In the genomic region with DNA sequence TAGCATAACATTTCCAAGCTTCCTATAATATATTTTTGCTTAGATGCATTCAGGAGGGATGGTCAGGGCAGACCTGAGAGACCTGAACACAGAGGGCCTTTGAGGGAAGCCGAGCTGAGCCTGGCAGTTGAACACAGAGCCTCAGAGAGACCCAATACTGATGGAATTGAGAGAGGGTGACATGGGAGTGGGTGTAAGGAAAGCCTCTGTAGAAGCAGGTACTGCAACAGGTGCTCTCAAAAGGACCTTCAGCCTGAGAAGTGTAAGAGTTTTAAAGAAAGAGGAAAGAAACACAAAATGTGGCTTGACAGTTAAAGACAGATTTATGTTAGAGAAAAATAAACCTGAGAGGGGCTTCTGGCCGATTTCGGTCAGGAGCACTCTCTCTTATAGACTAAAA, we compare ENCODE assay signal across 28 cellular contexts.
"Had no signal": no experiment of that assay in that cellular context is flagged by ENCODE, and none has a peak within 500 bp of the region (broad histone marks: within the 10 kb centered on the region; RNA-seq: fewer than 3 reads in every experiment).

No MANE protein-coding gene starts in this region.

- ATAC-seq: naive thymus-derived CD4-positive, alpha-beta T cell; natural killer cell; psoas muscle; right cardiac atrium; right lobe of liver; stimulated activated effector memory CD8-positive, alpha-beta T cell treated with anti-CD3 and anti-CD28 coated beads, Interleukin-12 subunit alpha, Interleukin-12 subunit beta, amount 100 ng/mL, for 72 hours; stimulated activated naive CD8-positive, alpha-beta T cell treated with anti-CD3 and anti-CD28 coated beads, Interleukin-15, amount 100 ng/mL, for 72 hours; stimulated activated naive CD8-positive, alpha-beta T cell treated with anti-CD3 and anti-CD28 coated beads, Interleukin-15, Interleukin-2, amounts not matched to agents 100 U/mL and 50 U/mL, for 24 hours; upper lobe of right lung had no signal

- H3K36me3 ChIP-seq: neutrophil, ovary, right lobe of liver, sigmoid colon, thoracic aorta, thyroid gland, tibial nerve, upper lobe of right lung, uterus had no signal

- H3K27me3 ChIP-seq: ovary, right lobe of liver, sigmoid colon, thyroid gland, upper lobe of right lung, uterus had no signal

- H3K4me3 Mint-ChIP-seq: naive thymus-derived CD4-positive, alpha-beta T cell; natural killer cell; nephron progenitor cell; neural crest cell; stimulated activated effector memory CD8-positive, alpha-beta T cell treated with anti-CD3 and anti-CD28 coated beads, Interleukin-12 subunit alpha, Interleukin-12 subunit beta, amount 100 ng/mL, for 72 hours; stimulated activated naive CD8-positive, alpha-beta T cell treated with anti-CD3 and anti-CD28 coated beads, Interleukin-15, amount 100 ng/mL, for 72 hours had no signal

- H3K9me3 ChIP-seq: neutrophil, ovary, psoas muscle, right lobe of liver, sigmoid colon, thoracic aorta, thyroid gland, tibial nerve, upper lobe of right lung, uterus had no signal

- H3K79me2 ChIP-seq: parathyroid adenoma had no signal

- H3K4me1 ChIP-seq: parathyroid adenoma, psoas muscle, right lobe of liver, sigmoid colon, tibial nerve, upper lobe of right lung had no signal

- DNase-seq: naive thymus-derived CD4-positive, alpha-beta T cell; natural killer cell; nephron progenitor cell; ovary; posterior cingulate gyrus; psoas muscle; right cardiac atrium; right lobe of liver; sigmoid colon; small intestine; stimulated activated CD4-positive, alpha-beta T cell treated with anti-CD3 and anti-CD28 coated beads, Interleukin-15, amount 100 ng/mL, for 24 hours; stimulated activated CD4-positive, alpha-beta T cell treated with anti-CD3 and anti-CD28 coated beads, Interleukin-2, amount 100 ng/mL, for 24 hours; stimulated activated CD4-positive, alpha-beta T cell treated with anti-CD3 and anti-CD28 coated beads, Interleukin-2, amount 100 ng/mL, for 48 hours; stimulated activated CD4-positive, alpha-beta T cell treated with anti-CD3 and anti-CD28 coated beads, Interleukin-4, amount 100 ng/mL, for 24 hours; stimulated activated naive CD4-positive, alpha-beta T cell; stimulated activated naive CD8-positive, alpha-beta T cell treated with anti-CD3 and anti-CD28 coated beads, Interleukin-15, amount 100 ng/mL, for 72 hours; stimulated activated naive CD8-positive, alpha-beta T cell treated with anti-CD3 and anti-CD28 coated beads, Interleukin-15, Interleukin-2, amounts not matched to agents 100 U/mL and 50 U/mL, for 24 hours; thyroid gland; trophoblast cell; upper lobe of right lung; uterus had no signal

- H3K36me3 Mint-ChIP-seq: naive thymus-derived CD4-positive, alpha-beta T cell; natural killer cell; stimulated activated effector memory CD8-positive, alpha-beta T cell treated with anti-CD3 and anti-CD28 coated beads, Interleukin-12 subunit alpha, Interleukin-12 subunit beta, amount 100 ng/mL, for 72 hours had no signal

- H2AFZ ChIP-seq: parathyroid adenoma had no signal

- H3K9me3 Mint-ChIP-seq: naive thymus-derived CD4-positive, alpha-beta T cell; natural killer cell; stimulated activated effector memory CD8-positive, alpha-beta T cell treated with anti-CD3 and anti-CD28 coated beads, Interleukin-12 subunit alpha, Interleukin-12 subunit beta, amount 100 ng/mL, for 72 hours; stimulated activated naive CD8-positive, alpha-beta T cell treated with anti-CD3 and anti-CD28 coated beads, Interleukin-15, amount 100 ng/mL, for 72 hours had no signal

- H3K27ac ChIP-seq: neutrophil, ovary, parathyroid adenoma, psoas muscle, right lobe of liver, sigmoid colon, thoracic aorta, thyroid gland, tibial nerve, upper lobe of right lung, uterus had no signal

- H3K4me3 ChIP-seq: ovary, psoas muscle, right lobe of liver, sigmoid colon, thoracic aorta, thyroid gland, tibial nerve, upper lobe of right lung, uterus had no signal

- H3K4me1 Mint-ChIP-seq: naive thymus-derived CD4-positive, alpha-beta T cell; natural killer cell; stimulated activated effector memory CD8-positive, alpha-beta T cell treated with anti-CD3 and anti-CD28 coated beads, Interleukin-12 subunit alpha, Interleukin-12 subunit beta, amount 100 ng/mL, for 72 hours; stimulated activated naive CD8-positive, alpha-beta T cell treated with anti-CD3 and anti-CD28 coated beads, Interleukin-15, amount 100 ng/mL, for 72 hours had no signal

- H3K27ac Mint-ChIP-seq: natural killer cell; nephron progenitor cell; progenitor cell of endocrine pancreas; stimulated activated effector memory CD8-positive, alpha-beta T cell treated with anti-CD3 and anti-CD28 coated beads, Interleukin-12 subunit alpha, Interleukin-12 subunit beta, amount 100 ng/mL, for 72 hours had no signal
